In genomic region chr1:241485554-241485992, GRCh38 we compare ENCODE assay signal across 8 cellular contexts. TPM values are rescaled to one million over a fixed set of nuclear protein-coding genes. Genes with fewer than 3 reads are reported as not detected.
DNase-seq lines count a peak whose midpoint lies in the region; ATAC-seq, FAIRE-seq and TF ChIP-seq lines count a peak whose summit lies in the region.

No MANE protein-coding gene starts in this region.

- H3K9me3 ChIP-seq in iPS DF 6.9 (ENCODE audit: control insufficient read depth, insufficient read depth, low read length) (no peaks in the 10 kb centered on the region), ascending aorta (no peaks in the 10 kb centered on the region), pancreas (no peaks in the 10 kb centered on the region)

- ATAC-seq in GM19455 (IDR thresholded peaks at IDR 0.05; ENCODE audit: unreplicated experiment) = peak; percentile 65
- peak; percentile 54 for ATAC-seq in HG03354 (IDR thresholded peaks at IDR 0.05; ENCODE audit: poor library complexity, severe bottlenecking, unreplicated experiment)
- ATAC-seq in pancreas = no peak

- DNase-seq in EH (ENCODE audit: low read depth) (peak; percentile 35), RCC 7860 (ENCODE audit: low spot score) (peak; percentile 14), iPS DF 6.9 (ENCODE audit: low read depth, low spot score) (peak; percentile 16), GF-D8 (lab: John Stamatoyannopoulos, UW) (no peak), ascending aorta (ENCODE audit: low spot score in 2 of 2) (no peak), pancreas (no peak)

- TF ChIP-seq CTCF in ascending aorta (IDR thresholded peaks at IDR 0.05) = no peak
- peak in 1 of 4 donors; percentile 16 for TF ChIP-seq CTCF in pancreas (IDR thresholded peaks at IDR 0.05)

- no peaks in the 10 kb centered on the region for H3K27me3 ChIP-seq in iPS DF 6.9 (ENCODE audit: control insufficient read depth, insufficient read depth, low read length)
- no peaks in the 10 kb centered on the region for H3K27me3 ChIP-seq in ascending aorta
- no peaks in the 10 kb centered on the region for H3K27me3 ChIP-seq in pancreas

- intact Hi-C loops in ascending aorta (cut with DNase I) (no loop called here), pancreas (cut with DNase I) (no loop called here)

- no peaks in the 10 kb centered on the region for H3K4me1 ChIP-seq in iPS DF 6.9 (ENCODE audit: control insufficient read depth, insufficient read depth, low read length)
- H3K4me1 ChIP-seq in ascending aorta = no peaks in the 10 kb centered on the region
- no peaks in the 10 kb centered on the region for H3K4me1 ChIP-seq in pancreas

- FAIRE-seq in RCC 7860 (lab: Jason Lieb, UNC) (no peak), pancreas (lab: Jason Lieb, UNC) (no peak)

- no peak overlapping the region for H3K27ac ChIP-seq in iPS DF 6.9 (ENCODE audit: low read length)
- H3K27ac ChIP-seq in ascending aorta = no peak overlapping the region
- no peak overlapping the region for H3K27ac ChIP-seq in pancreas

- H3K4me3 ChIP-seq in iPS DF 6.9 (ENCODE audit: low read length) = no peak overlapping the region
- no peak overlapping the region for H3K4me3 ChIP-seq in ascending aorta
- H3K4me3 ChIP-seq in pancreas = no peak overlapping the region

- WGBS in iPS DF 6.9 (ENCODE audit: insufficient coverage, insufficient read length) = no CpG with 5 or more reads among the region's 4 CpGs
- WGBS in pancreas, 2 donors = 67 to 82% methylated on average over 4 of the region's 4 CpGs

- H3K36me3 ChIP-seq in iPS DF 6.9 (ENCODE audit: control insufficient read depth, insufficient read depth, low read length) (no peaks in the 10 kb centered on the region), ascending aorta (no peaks in the 10 kb centered on the region), pancreas (no peaks in the 10 kb centered on the region)

RNA-seq across cellular contexts. Expression of gene FH, which starts 34.0 kb away (rescaled TPM):
- total RNA-seq in ascending aorta = 29.9 TPM
- 10 to 100 TPM; 15.1 to 27.0 (median 23.3) TPM for total RNA-seq in pancreas
- 10 to 100 TPM; 20.0 to 33.5 TPM for polyA plus RNA-seq in pancreas

RNA-seq across cellular contexts. Expression of gene KMO, which starts 46.6 kb away (rescaled TPM):
- total RNA-seq in ascending aorta (not detected), pancreas (under 1 TPM in 4 of 6 donors, not detected in 2; 0.09 to 0.89 (median 0.52) TPM)
- under 1 TPM; 0.04 to 0.26 TPM for polyA plus RNA-seq in pancreas

Comparison
In these comparisons a context has a peak if more than half of its experiments do, and no peak if none do; other contexts are left out.
1. DNase-seq: peak in EH (single experiment), RCC 7860 (single experiment) and iPS DF 6.9 (single experiment); none in GF-D8 (single experiment), ascending aorta (0 of 2) and pancreas (0 of 6).
2. ATAC-seq: peak in GM19455 (single experiment) and HG03354 (single experiment); none in pancreas (0 of 4).